In the genomic region with DNA sequence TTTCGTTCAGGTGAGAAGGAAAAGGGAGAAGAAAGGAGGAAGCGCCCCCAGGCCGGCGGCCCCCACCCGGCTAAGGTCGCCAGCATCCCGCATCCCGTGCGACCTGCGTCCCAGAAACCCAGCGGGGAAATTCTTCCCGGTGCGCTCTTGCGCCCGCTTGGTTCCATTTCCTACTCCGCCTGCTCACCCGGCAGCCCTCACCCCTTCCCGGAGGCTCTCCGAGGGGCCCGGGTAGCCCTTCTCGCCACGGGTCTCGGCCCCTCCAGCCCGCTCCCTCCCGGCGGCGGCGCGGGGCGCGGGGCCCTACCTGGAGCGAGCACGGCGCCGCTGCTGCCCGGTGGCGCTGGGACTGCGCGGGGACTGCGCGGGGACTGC, we compare ENCODE assay signal across 8 cellular contexts. TPM values are rescaled to one million over a fixed set of nuclear protein-coding genes. Genes with fewer than 3 reads are reported as not detected.
DNase-seq lines count a peak whose midpoint lies in the region; ATAC-seq lines count a peak whose summit lies in the region.

A gene (minus strand): TSS at position 373 of the 375 bp plus-strand sequence. CDS start 65,141 bp downstream, outside the sequence.

- no peaks in the 10 kb centered on the region for H3K27me3 Mint-ChIP-seq in activated naive CD4-positive, alpha-beta T cell treated with anti-CD3 and anti-CD28 coated beads, Interleukin-2, amount 50 U/mL, for 24 hours
- H3K27me3 Mint-ChIP-seq in immature natural killer cell (ENCODE audit: low read depth in 3 of 3) = peaks cover 0 to 12% (median 0%) of the 10 kb centered on the region in 3 donors
- H3K27me3 Mint-ChIP-seq in stimulated activated naive CD8-positive, alpha-beta T cell treated with anti-CD3 and anti-CD28 coated beads, Interleukin-15, Interleukin-2, amounts not matched to agents 100 ng/mL and 50 ng/mL, for 24 hours = no peaks in the 10 kb centered on the region

- no peak for DNase-seq in activated naive CD4-positive, alpha-beta T cell (lab: John Stamatoyannopoulos, UW)
- peak; percentile 27 for DNase-seq in amniotic epithelial cell (ENCODE audit: low read depth)
- DNase-seq in immature natural killer cell = peak in 1 of 3 donors; percentile 42
- no peak for DNase-seq in RPMI8226
- no peak for DNase-seq in NCI-H1048 (lab: John Stamatoyannopoulos, UW)

- H3K9me3 Mint-ChIP-seq in activated naive CD4-positive, alpha-beta T cell treated with anti-CD3 and anti-CD28 coated beads, Interleukin-2, amount 50 U/mL, for 24 hours = no peaks in the 10 kb centered on the region
- no peaks in the 10 kb centered on the region for H3K9me3 Mint-ChIP-seq in immature natural killer cell
- no peaks in the 10 kb centered on the region for H3K9me3 Mint-ChIP-seq in stimulated activated naive CD8-positive, alpha-beta T cell treated with anti-CD3 and anti-CD28 coated beads, Interleukin-15, Interleukin-2, amounts not matched to agents 100 ng/mL and 50 ng/mL, for 24 hours

- peak; percentile 28 for ATAC-seq in HG03460 (IDR thresholded peaks at IDR 0.05; ENCODE audit: unreplicated experiment)

- H3K4me1 Mint-ChIP-seq in activated naive CD4-positive, alpha-beta T cell treated with anti-CD3 and anti-CD28 coated beads, Interleukin-2, amount 50 U/mL, for 24 hours = peaks cover 67% of the 10 kb centered on the region
- peaks cover 86 to 89% of the 10 kb centered on the region in 2 donors for H3K4me1 Mint-ChIP-seq in immature natural killer cell
- peaks cover 75% of the 10 kb centered on the region for H3K4me1 Mint-ChIP-seq in stimulated activated naive CD8-positive, alpha-beta T cell treated with anti-CD3 and anti-CD28 coated beads, Interleukin-15, Interleukin-2, amounts not matched to agents 100 ng/mL and 50 ng/mL, for 24 hours (ENCODE audit: low read depth)

- peak within 1 kb of the TSS; percentile 100 for H3K27ac Mint-ChIP-seq in activated naive CD4-positive, alpha-beta T cell treated with anti-CD3 and anti-CD28 coated beads, Interleukin-2, amount 50 U/mL, for 24 hours
- peak within 1 kb of the TSS; percentile 94 to 98 (median 96) for H3K27ac Mint-ChIP-seq in immature natural killer cell
- H3K27ac Mint-ChIP-seq in stimulated activated naive CD8-positive, alpha-beta T cell treated with anti-CD3 and anti-CD28 coated beads, Interleukin-15, Interleukin-2, amounts not matched to agents 100 ng/mL and 50 ng/mL, for 24 hours = peak within 1 kb of the TSS; percentile 99

- H3K4me3 Mint-ChIP-seq in activated naive CD4-positive, alpha-beta T cell treated with anti-CD3 and anti-CD28 coated beads, Interleukin-2, amount 50 U/mL, for 24 hours = peak within 1 kb of the TSS; percentile 97
- peak within 1 kb of the TSS; percentile 97 to 99 (median 98) for H3K4me3 Mint-ChIP-seq in immature natural killer cell
- peak within 1 kb of the TSS; percentile 99 for H3K4me3 Mint-ChIP-seq in stimulated activated naive CD8-positive, alpha-beta T cell treated with anti-CD3 and anti-CD28 coated beads, Interleukin-15, Interleukin-2, amounts not matched to agents 100 ng/mL and 50 ng/mL, for 24 hours

- peaks cover 17% of the 10 kb centered on the region for H3K36me3 Mint-ChIP-seq in activated naive CD4-positive, alpha-beta T cell treated with anti-CD3 and anti-CD28 coated beads, Interleukin-2, amount 50 U/mL, for 24 hours
- H3K36me3 Mint-ChIP-seq in immature natural killer cell = peaks cover 7 to 23% (median 19%) of the 10 kb centered on the region in 3 donors
- peaks cover 53% of the 10 kb centered on the region for H3K36me3 Mint-ChIP-seq in stimulated activated naive CD8-positive, alpha-beta T cell treated with anti-CD3 and anti-CD28 coated beads, Interleukin-15, Interleukin-2, amounts not matched to agents 100 ng/mL and 50 ng/mL, for 24 hours (ENCODE audit: low read depth)

RNA-seq across cellular contexts. Expression of the gene that starts here (rescaled TPM):
- 10 to 100 TPM; 20.2 to 46.5 (median 36.5) TPM for polyA plus RNA-seq in immature natural killer cell
